19 cellular contexts compared by ENCODE assay signal in genomic region chr9:95666096-95666784, GRCh38.
DNase-seq lines count a peak whose midpoint lies in the region; ATAC-seq and TF ChIP-seq lines count a peak whose summit lies in the region.
"Had no signal": no experiment of that assay in that cellular context is flagged by ENCODE, and none has a peak within 500 bp of the region (broad histone marks: within the 10 kb centered on the region; RNA-seq: fewer than 3 reads in every experiment).

No MANE protein-coding gene starts in this region.

- H3K56ac ChIP-seq in H9 (ENCODE audit: insufficient read length, low read depth, low read length): no peak overlapping the region
- H3K56ac ChIP-seq in mesendoderm (ENCODE audit: low read length): no peak overlapping the region

- H3T11ph ChIP-seq in H9 (ENCODE audit: low read length): no peak overlapping the region

- H3K27me3 Mint-ChIP-seq in H9 (ENCODE audit: low read depth): peaks cover 7% of the 10 kb centered on the region

- no peaks in the 10 kb centered on the region for H3K79me2 ChIP-seq in H9 (ENCODE audit: insufficient read depth, low read length)
- no peaks in the 10 kb centered on the region for H3K79me2 ChIP-seq in mesendoderm (ENCODE audit: control insufficient read depth, insufficient read depth, low read length)

- H3K9me3 Mint-ChIP-seq in H9: no peaks in the 10 kb centered on the region
- H3K9me3 Mint-ChIP-seq in activated naive CD4-positive, alpha-beta T cell treated with anti-CD3 and anti-CD28 coated beads, Interleukin-2, amount 50 U/mL, for 72 hours: no peaks in the 10 kb centered on the region

- H2AK5ac ChIP-seq in H9 (ENCODE audit: insufficient read length, low read length) (no peak overlapping the region), mesendoderm (ENCODE audit: low read length) (no peak overlapping the region)

- H3K4me3 Mint-ChIP-seq in H9: peak overlapping the region in 1 of 2 experiments; percentile 69; a peak in 3 of 5 replicates
- H3K4me3 Mint-ChIP-seq: CD4-positive, CD25-positive, alpha-beta regulatory T cell had no signal

- no peak overlapping the region for H3K23ac ChIP-seq in H9 (ENCODE audit: insufficient read length, low read depth, low read length)
- no peak overlapping the region for H3K23ac ChIP-seq in mesendoderm (ENCODE audit: low read length)

- H2BK5ac ChIP-seq in H9 (ENCODE audit: insufficient read length, low read length) (no peak overlapping the region), mesendoderm (ENCODE audit: low read length) (no peak overlapping the region)

- no peak for DNase-seq in H9
- peak in 1 of 4 donors; percentile 10 for DNase-seq in body of pancreas
- peak; percentile 5 for DNase-seq in mesendoderm
- no peak for DNase-seq in activated naive CD4-positive, alpha-beta T cell treated with anti-CD3 and anti-CD28 coated beads, Interleukin-2, amount 50 U/mL, for 72 hours (ENCODE audit: low spot score in 2 of 2)
- no peak for DNase-seq in superior temporal gyrus (ENCODE audit: extremely low spot score)
- DNase-seq in activated gamma-delta T cell treated with Interleukin-2 at 50 U/mL for 16 hours: no peak
- DNase-seq: CD4-positive, CD25-positive, alpha-beta regulatory T cell; DMS79 treated with DMSO at 0.1 percent for 48 hours; GF-D8; GM23248; NCI-H1105 treated with DMSO at 0.1 percent for 48 hours; NCI-H226; NCI-H526 treated with DMSO at 0.1 percent for 48 hours; PC-9 had no signal

- H4K91ac ChIP-seq in H9 (ENCODE audit: insufficient read length, low read depth, low read length): no peak overlapping the region

- H3K9ac ChIP-seq in H9 (ENCODE audit: extremely low read depth, insufficient read length, low read length) (no peak overlapping the region), mesendoderm (ENCODE audit: low read length) (no peak overlapping the region)
- H3K9ac ChIP-seq: GM23248, KMS-11 had no signal

- intact Hi-C loops in body of pancreas (cut with DNase I): no loop called here

- H3K36me3 Mint-ChIP-seq in H9 (ENCODE audit: insufficient read depth in 1 of 3, low read depth in 3 of 3): no peaks in the 10 kb centered on the region; a peak in 1 of 7 replicates
- peaks cover 0 to 5% of the 10 kb centered on the region in 2 donors for H3K36me3 Mint-ChIP-seq in activated naive CD4-positive, alpha-beta T cell treated with anti-CD3 and anti-CD28 coated beads, Interleukin-2, amount 50 U/mL, for 72 hours

- H3K18ac ChIP-seq in H9 (ENCODE audit: insufficient read length, low read depth, low read length) (no peak overlapping the region), mesendoderm (ENCODE audit: low read length) (no peak overlapping the region)

- no peaks in the 10 kb centered on the region for H3K23me2 ChIP-seq in H9 (ENCODE audit: insufficient read length, low read depth, low read length, poor library complexity, severe bottlenecking)

- H2BK120ac ChIP-seq in H9 (ENCODE audit: low read depth, low read length, poor library complexity, severe bottlenecking): no peak overlapping the region
- H2BK120ac ChIP-seq in mesendoderm (ENCODE audit: low read depth, low read length): no peak overlapping the region

- peaks cover 35 to 44% of the 10 kb centered on the region in 2 experiments for H3K4me1 Mint-ChIP-seq in H9

- TF ChIP-seq POLR2A in body of pancreas (IDR thresholded peaks at IDR 0.05): no peak

- H3K36me3 ChIP-seq in body of pancreas (replicated peaks in 1 of 2; ENCODE audit: insufficient read depth in 1 of 2, low read depth in 2 of 2) (no peaks in the 10 kb centered on the region), mesendoderm (ENCODE audit: control insufficient read depth, insufficient read depth, low read length) (no peaks in the 10 kb centered on the region)

- H4K20me1 ChIP-seq in H9 (ENCODE audit: control insufficient read depth, insufficient read depth, insufficient read length): no peaks in the 10 kb centered on the region

- no peaks in the 10 kb centered on the region for H3K27me3 ChIP-seq in H9 (ENCODE audit: insufficient read depth, low read length)
- H3K27me3 ChIP-seq in body of pancreas: no peaks in the 10 kb centered on the region
- H3K27me3 ChIP-seq in mesendoderm (ENCODE audit: insufficient read depth, low read length, poor library complexity): no peaks in the 10 kb centered on the region

- H3K27ac Mint-ChIP-seq in H9: peak overlapping the region in 1 of 3 experiments; percentile 49; a peak in 1 of 7 replicates
- H3K27ac Mint-ChIP-seq in activated naive CD4-positive, alpha-beta T cell treated with anti-CD3 and anti-CD28 coated beads, Interleukin-2, amount 50 U/mL, for 72 hours: no peak overlapping the region
- H3K27ac Mint-ChIP-seq: CD4-positive, CD25-positive, alpha-beta regulatory T cell had no signal

- H2BK20ac ChIP-seq in H9 (ENCODE audit: low read depth, low read length, poor library complexity, severe bottlenecking): no peak overlapping the region

- H2AFZ ChIP-seq in H9 (ENCODE audit: low read length): no peak overlapping the region
- H2AFZ ChIP-seq: GM23248, PC-9 had no signal

- H3K4ac ChIP-seq in H9 (ENCODE audit: low read depth, low read length) (no peak overlapping the region), mesendoderm (ENCODE audit: low read depth, low read length) (no peak overlapping the region)

- H3K4me2 ChIP-seq in H9 (ENCODE audit: insufficient read depth, insufficient read length, low read length) (peak overlapping the region; percentile 11), mesendoderm (ENCODE audit: low read length) (no peak overlapping the region)
- H3K4me2 ChIP-seq: A549, KMS-11, PC-9 had no signal

- ATAC-seq in body of pancreas: peak; percentile 30
- ATAC-seq in HG03097 (IDR thresholded peaks at IDR 0.05; ENCODE audit: low FRiP score, unreplicated experiment): no peak
- no peak for ATAC-seq in activated naive CD4-positive, alpha-beta T cell treated with anti-CD3 and anti-CD28 coated beads, Interleukin-2, amount 50 U/mL, for 72 hours
- ATAC-seq: A549 had no signal

- TF ChIP-seq CTCF in 22Rv1 (IDR thresholded peaks at IDR 0.05) (peak; percentile 31; the same call in 1 of the 2 replicates), H9 (conservative IDR thresholded peaks at IDR 0.05) (no peak), body of pancreas (IDR thresholded peaks at IDR 0.05) (no peak)

- H3K4me3 ChIP-seq in body of pancreas (no peak overlapping the region), mesendoderm (ENCODE audit: low read length) (no peak overlapping the region)
- H3K4me3 ChIP-seq: A549, GM23248, PC-9, SK-N-MC had no signal

- H2BK15ac ChIP-seq in H9 (ENCODE audit: low read depth, low read length) (no peak overlapping the region), mesendoderm (replicated peaks; ENCODE audit: low read depth) (no peak overlapping the region)

- H3K9me3 ChIP-seq in H9 (ENCODE audit: control insufficient read depth, low read depth, low read length) (no peaks in the 10 kb centered on the region), body of pancreas (no peaks in the 10 kb centered on the region)
- H3K9me3 ChIP-seq: A549 had no signal

- H3K14ac ChIP-seq in H9 (ENCODE audit: insufficient read depth, low read length): no peak overlapping the region

- H4K8ac ChIP-seq in H9 (replicated peaks; ENCODE audit: insufficient read length, low read depth, low read length) (no peak overlapping the region), mesendoderm (ENCODE audit: low read depth, low read length) (no peak overlapping the region)

- H4K5ac ChIP-seq in H9 (ENCODE audit: insufficient read length, low read depth, low read length) (no peak overlapping the region), mesendoderm (ENCODE audit: low read length) (no peak overlapping the region)

- no CpG with 5 or more reads among the region's 13 CpGs for WGBS in H9 (ENCODE audit: extremely low coverage, insufficient read length, low lambda C conversion rate)
- WGBS in body of pancreas, 2 donors: 72 to 76% methylated on average over 13 of the region's 13 CpGs
- no CpG with 5 or more reads among the region's 13 CpGs for WGBS in mesendoderm (ENCODE audit: extremely low coverage, insufficient coverage, low lambda C conversion rate)

- H3K27ac ChIP-seq in 22Rv1 (peak overlapping the region; percentile 97), H9 (ENCODE audit: insufficient read length, low read depth, low read length) (no peak overlapping the region), body of pancreas (no peak overlapping the region), mesendoderm (ENCODE audit: low read depth, low read length) (no peak overlapping the region)
- H3K27ac ChIP-seq: A549, GM23248, KMS-11, PC-9, SK-N-MC had no signal

- H3K79me1 ChIP-seq in H9 (ENCODE audit: insufficient read depth, low read depth, low read length, poor library complexity, severe bottlenecking): no peaks in the 10 kb centered on the region
- H3K79me1 ChIP-seq in mesendoderm (ENCODE audit: low read length): no peaks in the 10 kb centered on the region

- H3K4me1 ChIP-seq in H9 (ENCODE audit: insufficient read depth, low read length): 0 out of 2 replicates have a peak, but pooled peaks cover 1% of the 10 kb centered on the region
- H3K4me1 ChIP-seq in body of pancreas: no peaks in the 10 kb centered on the region
- H3K4me1 ChIP-seq in mesendoderm (ENCODE audit: control insufficient read depth, low read depth, low read length): peaks cover 3% of the 10 kb centered on the region
- H3K4me1 ChIP-seq: A549 had no signal

- no peak overlapping the region for H2BK12ac ChIP-seq in H9 (ENCODE audit: insufficient read length, low read depth, low read length)
